ENCODE assay signal across 8 cellular contexts in the genomic region with DNA sequence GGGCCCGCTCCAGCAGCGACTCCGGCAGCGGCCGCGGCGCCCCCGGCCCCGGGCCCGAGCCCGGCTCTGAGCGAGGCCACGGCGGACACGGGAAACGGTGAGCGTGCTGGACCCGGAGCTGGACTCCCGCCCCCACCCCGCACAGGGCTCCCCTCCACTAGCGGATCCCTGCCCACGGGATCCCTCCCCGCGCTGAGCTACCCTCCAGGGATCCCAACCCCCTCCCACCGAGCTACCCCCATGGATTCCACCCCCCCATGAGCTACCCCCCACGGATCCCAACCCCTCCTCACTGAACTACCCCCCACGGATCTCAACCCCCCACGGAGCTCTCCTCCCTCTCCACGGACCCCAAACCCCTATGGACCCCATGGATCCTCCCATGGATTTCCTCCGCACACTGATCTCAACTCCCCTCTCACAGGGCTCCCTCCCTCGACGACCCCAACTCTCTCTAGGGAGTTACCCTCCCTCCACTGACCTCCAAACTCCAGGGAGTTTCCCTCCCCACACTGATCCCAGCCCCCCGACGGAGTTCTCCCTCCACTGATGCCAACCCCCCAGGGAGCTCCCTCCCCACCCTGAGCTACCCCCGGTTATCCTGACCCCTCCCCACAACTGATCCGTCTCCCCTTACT. TPM values are rescaled to one million over a fixed set of nuclear protein-coding genes. Genes with fewer than 3 reads are reported as not detected.
A peak's percentile ranks its signal among the peaks of the same experiment; 100 is the strongest.
DNase-seq lines count a peak whose midpoint lies in the region; ATAC-seq, FAIRE-seq and TF ChIP-seq lines count a peak whose summit lies in the region.

No MANE protein-coding gene starts in this region.

- H3K9ac ChIP-seq in astrocyte (ENCODE audit: low read length) (no peak overlapping the region), iPS-18a (ENCODE audit: low read length) (no peak overlapping the region), subcutaneous abdominal adipose tissue (ENCODE audit: low read length in 5 of 5) (no peak overlapping the region)

- H3K27me3 ChIP-seq in astrocyte (ENCODE audit: insufficient read depth, low read length) (peaks cover 32% of the 10 kb centered on the region), iPS-18a (ENCODE audit: control insufficient read depth, insufficient read depth, low read length) (peaks cover 51% of the 10 kb centered on the region), subcutaneous abdominal adipose tissue (ENCODE audit: control insufficient read depth in 5 of 5, insufficient read depth in 4 of 5, low read length in 5 of 5) (peaks cover 4 to 27% (median 19%) of the 10 kb centered on the region in 5 donors)

- intact Hi-C loops in activated CD4-positive, alpha-beta T cell treated with anti-CD3 and anti-CD28 coated beads, Interleukin-2, amount 10 ng/mL, durations not matched to agents 24 days and 14 days (cut with micrococcal nuclease): no loop called here

- peaks cover 52% of the 10 kb centered on the region for H3K27me3 Mint-ChIP-seq in activated CD4-positive, alpha-beta T cell treated with anti-CD3 and anti-CD28 coated beads, Interleukin-2, amount 10 ng/mL, durations not matched to agents 24 days and 14 days
- peaks cover 50% of the 10 kb centered on the region for H3K27me3 Mint-ChIP-seq in astrocyte (ENCODE audit: low read depth, unreplicated experiment)

- peak overlapping the region; percentile 72 for H3K4me2 ChIP-seq in astrocyte (ENCODE audit: low read length)

- FAIRE-seq in astrocyte (lab: Jason Lieb, UNC): no peak

- peak overlapping the region; percentile 81 for H3K4me3 Mint-ChIP-seq in activated CD4-positive, alpha-beta T cell treated with anti-CD3 and anti-CD28 coated beads, Interleukin-2, amount 10 ng/mL, durations not matched to agents 24 days and 14 days
- peak overlapping the region; percentile 69 for H3K4me3 Mint-ChIP-seq in astrocyte (ENCODE audit: unreplicated experiment)

- TF ChIP-seq CTCF in astrocyte (IDR thresholded peaks at IDR 0.05; ENCODE audit: insufficient read depth, low read depth, low read length): no peak

- H2AFZ ChIP-seq in astrocyte (ENCODE audit: low read depth, low read length): no peak overlapping the region

- no peak overlapping the region for H3K4me3 ChIP-seq in astrocyte (ENCODE audit: insufficient read depth, low read depth, low read length)
- peak overlapping the region; percentile 74 for H3K4me3 ChIP-seq in iPS-18a (ENCODE audit: low read length)
- peak overlapping the region in 4 of 5 donors; percentile 39 to 60 (median 44) for H3K4me3 ChIP-seq in subcutaneous abdominal adipose tissue (ENCODE audit: low read depth in 1 of 5, low read length in 5 of 5)

- H3K27ac Mint-ChIP-seq in activated CD4-positive, alpha-beta T cell treated with anti-CD3 and anti-CD28 coated beads, Interleukin-2, amount 10 ng/mL, durations not matched to agents 24 days and 14 days: no peak overlapping the region
- H3K27ac Mint-ChIP-seq in astrocyte (ENCODE audit: unreplicated experiment): no peak overlapping the region

- no peaks in the 10 kb centered on the region for H3K9me3 Mint-ChIP-seq in activated CD4-positive, alpha-beta T cell treated with anti-CD3 and anti-CD28 coated beads, Interleukin-2, amount 10 ng/mL, durations not matched to agents 24 days and 14 days
- peaks cover 3% of the 10 kb centered on the region for H3K9me3 Mint-ChIP-seq in astrocyte (ENCODE audit: unreplicated experiment)

- DNase-seq in activated CD4-positive, alpha-beta T cell treated with anti-CD3 and anti-CD28 coated beads, Interleukin-2, amount 10 ng/mL, durations not matched to agents 24 days and 14 days: no peak
- DNase-seq in activated CD4-positive, alpha-beta T cell treated with anti-CD3 and anti-CD28 coated beads for 48 hours: no peak
- DNase-seq in astrocyte (ENCODE audit: low read depth): no peak
- no peak for DNase-seq in T1000 (lab: John Stamatoyannopoulos, UW)

- H3K36me3 Mint-ChIP-seq in activated CD4-positive, alpha-beta T cell treated with anti-CD3 and anti-CD28 coated beads, Interleukin-2, amount 10 ng/mL, durations not matched to agents 24 days and 14 days (ENCODE audit: low read depth): peaks cover 2% of the 10 kb centered on the region
- peaks cover 1% of the 10 kb centered on the region for H3K36me3 Mint-ChIP-seq in astrocyte (ENCODE audit: low read depth, unreplicated experiment)

- H3K4me1 Mint-ChIP-seq in activated CD4-positive, alpha-beta T cell treated with anti-CD3 and anti-CD28 coated beads, Interleukin-2, amount 10 ng/mL, durations not matched to agents 24 days and 14 days: peaks cover 10% of the 10 kb centered on the region
- H3K4me1 Mint-ChIP-seq in astrocyte (ENCODE audit: low read depth, unreplicated experiment): peaks cover 1% of the 10 kb centered on the region

- no peaks in the 10 kb centered on the region for H3K4me1 ChIP-seq in astrocyte (ENCODE audit: insufficient read depth, low read length)
- peaks cover 8% of the 10 kb centered on the region for H3K4me1 ChIP-seq in iPS-18a (ENCODE audit: control insufficient read depth, low read depth, low read length)
- peaks cover 0 to 19% (median 10%) of the 10 kb centered on the region in 5 donors for H3K4me1 ChIP-seq in subcutaneous abdominal adipose tissue (ENCODE audit: control insufficient read depth in 5 of 5, insufficient read depth in 5 of 5, low read length in 5 of 5)

- H3K27ac ChIP-seq in astrocyte (ENCODE audit: low read depth, low read length) (no peak overlapping the region), iPS-18a (ENCODE audit: low read length) (no peak overlapping the region), subcutaneous abdominal adipose tissue (ENCODE audit: low read depth, low read length) (no peak overlapping the region)

- no peaks in the 10 kb centered on the region for H3K36me3 ChIP-seq in astrocyte (ENCODE audit: insufficient read depth, low read length)
- H3K36me3 ChIP-seq in iPS-18a (ENCODE audit: control insufficient read depth, low read depth, low read length): no peaks in the 10 kb centered on the region
- H3K36me3 ChIP-seq in subcutaneous abdominal adipose tissue (ENCODE audit: control insufficient read depth in 5 of 5, insufficient read depth in 5 of 5, low read length in 5 of 5): no peaks in the 10 kb centered on the region

- H4K20me1 ChIP-seq in astrocyte (ENCODE audit: insufficient read depth, low read length): no peaks in the 10 kb centered on the region

- ATAC-seq in HG03521 (IDR thresholded peaks at IDR 0.05; ENCODE audit: unreplicated experiment) (no peak), HG03045 (IDR thresholded peaks at IDR 0.05; ENCODE audit: unreplicated experiment) (no peak)

- H3K9me3 ChIP-seq in astrocyte (ENCODE audit: insufficient read depth, low read depth, low read length) (peaks cover 2% of the 10 kb centered on the region), iPS-18a (ENCODE audit: control insufficient read depth, low read depth, low read length) (no peaks in the 10 kb centered on the region), subcutaneous abdominal adipose tissue (ENCODE audit: control insufficient read depth in 5 of 5, low read length in 5 of 5) (no peaks in the 10 kb centered on the region)

- H3K79me2 ChIP-seq in astrocyte (ENCODE audit: insufficient read depth, low read length): no peaks in the 10 kb centered on the region

RNA-seq across cellular contexts. Expression of gene HSPB1, which starts 20.6 kb away (rescaled TPM):
- 112 and 117 TPM in 2 replicates for total RNA-seq in activated CD4-positive, alpha-beta T cell treated with anti-CD3 and anti-CD28 coated beads, Interleukin-2, amount 10 ng/mL, durations not matched to agents 24 days and 14 days
- 933 and 1,069 TPM in 2 replicates for total RNA-seq in astrocyte
